1 cellular context compared by ENCODE assay signal in genomic region chr5:80069918-80070318, GRCh38.
TF ChIP-seq lines count a peak whose summit lies in the region.

No MANE protein-coding gene starts in this region.

TF ChIP-seq in HepG2, 621 proteins besides CTCF, POLR2A, EP300 and RAD21 (continued from another document):
- TF ChIP-seq TCF12 (IDR thresholded peaks at IDR 0.05): no peak
- no peak for TF ChIP-seq TCF12 (CRISPR knock-in tag; IDR thresholded peaks at IDR 0.05)
- no peak for TF ChIP-seq ZNF781 (CRISPR knock-in tag; IDR thresholded peaks at IDR 0.05; ENCODE audit: borderline replicate concordance, not compliant biosample characterization)
